In the genomic region with DNA sequence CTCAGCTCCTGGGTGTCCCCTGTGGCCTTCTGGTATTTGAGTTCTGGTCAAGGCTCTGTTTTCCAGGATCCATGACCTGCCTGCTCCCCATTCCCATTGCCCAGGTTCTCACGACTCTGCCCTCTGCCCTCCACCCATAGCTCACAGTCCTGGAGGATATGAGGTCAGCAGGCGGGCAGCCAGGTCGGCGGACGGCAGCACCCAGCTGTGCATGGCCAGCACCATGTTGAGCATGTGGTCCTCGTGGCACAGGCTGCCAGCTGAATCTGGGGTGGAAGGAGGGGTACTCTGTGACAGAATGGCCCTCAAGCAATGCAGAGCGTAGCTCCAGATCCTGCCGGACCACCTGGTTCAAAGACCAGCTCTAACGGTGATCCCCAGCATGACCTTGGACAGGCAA, we compare ENCODE assay signal across 33 cellular contexts. TPM values are rescaled to one million over a fixed set of nuclear protein-coding genes. Genes with fewer than 3 reads are reported as not detected.
"Had no signal": no experiment of that assay in that cellular context is flagged by ENCODE, and none has a peak within 500 bp of the region (broad histone marks: within the 10 kb centered on the region; RNA-seq: fewer than 3 reads in every experiment).

No MANE protein-coding gene starts in this region.

- H3K36me3 Mint-ChIP-seq: activated naive CD8-positive, alpha-beta T cell had no signal

- H3K4me1 ChIP-seq: foreskin keratinocyte, gastrocnemius medialis had no signal

- H3K27ac Mint-ChIP-seq: activated B cell treated with CpG ODN at 0.5 μM for 24 hours; activated CD8-positive, alpha-beta T cell treated with anti-CD3 and anti-CD28 coated beads for 36 hours; activated naive CD8-positive, alpha-beta T cell; activated T-helper 17 cell treated with anti-CD3 and anti-CD28 coated beads, Interleukin-2, amount 50 U/mL, for 72 hours; T-helper 17 cell; T-helper 2 cell treated with Interferon-gamma antibody and Interleukin-4, amounts not matched to agents 5 μg/mL and 100 μg/mL, for 36 hours had no signal

- H3K27me3 ChIP-seq: brain microvascular endothelial cell, gastrocnemius medialis had no signal

- H3K27ac ChIP-seq: brain microvascular endothelial cell, coronary artery, esophagus muscularis mucosa, foreskin keratinocyte, gastrocnemius medialis, WERI-Rb-1 had no signal

- H3K27me3 Mint-ChIP-seq: activated B cell treated with CpG ODN at 0.5 μM for 24 hours; activated naive CD8-positive, alpha-beta T cell; activated T-helper 17 cell treated with anti-CD3 and anti-CD28 coated beads, Interleukin-2, amount 50 U/mL, for 72 hours; T-helper 17 cell had no signal

- H3K4me3 Mint-ChIP-seq: activated B cell treated with CpG ODN at 0.5 μM for 24 hours; activated CD8-positive, alpha-beta T cell treated with anti-CD3 and anti-CD28 coated beads for 36 hours; activated naive CD8-positive, alpha-beta T cell; activated T-cell treated with anti-CD3 and anti-CD28 coated beads, Interleukin-2, amount 50 U/mL, for 4 hours; activated T-helper 17 cell treated with anti-CD3 and anti-CD28 coated beads, Interleukin-2, amount 50 U/mL, for 72 hours; central memory CD8-positive, alpha-beta T cell; effector memory CD8-positive, alpha-beta T cell; T-helper 17 cell; T-helper 2 cell treated with Interferon-gamma antibody and Interleukin-4, amounts not matched to agents 5 μg/mL and 100 μg/mL, for 36 hours had no signal

- H3K9me3 Mint-ChIP-seq: activated B cell treated with CpG ODN at 0.5 μM for 24 hours; activated CD8-positive, alpha-beta T cell treated with anti-CD3 and anti-CD28 coated beads for 36 hours; activated T-cell treated with anti-CD3 and anti-CD28 coated beads, Interleukin-2, amount 50 U/mL, for 4 hours; activated T-helper 17 cell treated with anti-CD3 and anti-CD28 coated beads, Interleukin-2, amount 50 U/mL, for 72 hours; central memory CD8-positive, alpha-beta T cell; effector memory CD8-positive, alpha-beta T cell; T-helper 2 cell treated with Interferon-gamma antibody and Interleukin-4, amounts not matched to agents 5 μg/mL and 100 μg/mL, for 36 hours had no signal

- H3K9me3 ChIP-seq: esophagus muscularis mucosa, gastrocnemius medialis had no signal

- H3K4me3 ChIP-seq: coronary artery, esophagus muscularis mucosa, gastrocnemius medialis had no signal

- H3K36me3 ChIP-seq: brain microvascular endothelial cell, esophagus muscularis mucosa, gastrocnemius medialis, WERI-Rb-1 had no signal

- DNase-seq: activated B cell treated with CpG ODN at 0.5 μM for 24 hours; activated CD4-positive, alpha-beta T cell treated with anti-CD3 and anti-CD28 coated beads for 48 hours; activated CD4-positive, alpha-beta T cell treated with anti-CD3 and anti-CD28 coated beads, Interleukin-2, amount 50 U/mL, for 1 hour; activated CD4-positive, alpha-beta T cell treated with anti-CD3 and anti-CD28 coated beads, Interleukin-2, amount 50 U/mL, for 48 hours; activated CD8-positive, alpha-beta memory T cell treated with anti-CD3 and anti-CD28 coated beads for 24 hours; activated CD8-positive, alpha-beta T cell treated with anti-CD3 and anti-CD28 coated beads for 36 hours; activated effector memory CD4-positive, alpha-beta T cell treated with Interleukin-2 at 50 U/mL for 16 hours; activated gamma-delta T cell treated with Interleukin-2 at 50 U/mL for 16 hours; activated naive CD4-positive, alpha-beta T cell treated with anti-CD3 and anti-CD28 coated beads, Interleukin-2, amount 50 U/mL, for 16 hours; activated naive CD4-positive, alpha-beta T cell treated with Interleukin-2 at 50 U/mL for 16 hours; activated T-cell treated with anti-CD3 and anti-CD28 coated beads, Interleukin-2, amount 50 U/mL, for 4 hours; amniotic stem cell; anterior cingulate cortex; brain microvascular endothelial cell; dermis blood vessel endothelial cell; effector CD4-positive, alpha-beta T cell; effector memory CD8-positive, alpha-beta T cell; erythroblast; foreskin keratinocyte; gastrocnemius medialis; glutamatergic neuron; T-helper 1 cell; T-helper 17 cell; T1000; WERI-Rb-1 had no signal

RNA-seq across cellular contexts. Expression of gene RASGRP4, which starts 5.1 kb away (rescaled TPM):
- total RNA-seq: astrocyte, bronchial epithelial cell, dermis blood vessel endothelial cell, foreskin keratinocyte had no signal
- polyA plus RNA-seq: foreskin keratinocyte had no signal

RNA-seq across cellular contexts. Expression of gene GGN, which starts 33.1 kb away (rescaled TPM):
- total RNA-seq: activated CD8-positive, alpha-beta T cell treated with anti-CD3 and anti-CD28 coated beads for 36 hours; T-helper 17 cell had no signal
